In the genomic region with DNA sequence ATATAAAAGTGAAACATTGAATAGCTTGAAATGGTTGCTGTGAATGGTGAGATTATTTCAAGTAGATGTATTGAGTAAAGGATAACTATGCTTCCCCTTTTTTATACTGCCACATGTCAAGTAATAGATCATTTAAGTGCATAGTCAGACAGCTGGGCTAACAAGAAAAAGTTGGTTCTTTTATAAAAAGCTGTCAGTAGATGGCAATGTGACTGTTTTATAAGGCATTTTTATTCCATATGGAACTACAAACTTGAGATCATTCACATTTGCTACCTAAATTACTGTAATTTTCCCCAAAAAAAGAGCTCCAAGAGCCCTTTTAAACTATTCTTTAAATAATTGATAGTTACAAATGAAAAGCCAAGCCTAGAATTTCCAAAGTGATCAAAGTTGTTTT, we compare ENCODE assay signal across 14 cellular contexts.
A peak's percentile ranks its signal among the peaks of the same experiment; 100 is the strongest.
DNase-seq lines count a peak whose midpoint lies in the region; ATAC-seq, FAIRE-seq and TF ChIP-seq lines count a peak whose summit lies in the region.
"Had no signal": no experiment of that assay in that cellular context is flagged by ENCODE, and none has a peak within 500 bp of the region (broad histone marks: within the 10 kb centered on the region; RNA-seq: fewer than 3 reads in every experiment).

No MANE protein-coding gene starts in this region.

- CTCF ChIA-PET in PC-3 (lab: Charles Lee) = no interaction called here

- ATAC-seq in PC-3 (no peak), esophagus mucosa (no peak)
- ATAC-seq: K562; stimulated activated effector memory CD8-positive, alpha-beta T cell treated with anti-CD3 and anti-CD28 coated beads, Interleukin-12 subunit alpha, Interleukin-12 subunit beta, amount 100 ng/mL, for 72 hours had no signal

- H2AFZ ChIP-seq in PC-3 (ENCODE audit: low read length) = no peak overlapping the region

- no peaks in the 10 kb centered on the region for H4K20me1 ChIP-seq in PC-3 (ENCODE audit: low read length)

- no peaks in the 10 kb centered on the region for H3K4me1 ChIP-seq in PC-3 (ENCODE audit: insufficient read depth, low read length)

- TF ChIP-seq EP300 in Ishikawa (IDR thresholded peaks at IDR 0.05; ENCODE audit: borderline replicate concordance) = no peak

- H3K4me3 ChIP-seq in PC-3 (ENCODE audit: low read length) = no peak overlapping the region
- H3K4me3 ChIP-seq: K562 had no signal

- intact Hi-C loops in PC-3 (cut with micrococcal nuclease) = loop anchor here (5.0 to 10.0 kb wide), 3 partner anchors 400 to 582 kb away; no protein-coding TSS in a partner anchor

- no peak for FAIRE-seq in D721Med (lab: Jason Lieb, UNC)
- FAIRE-seq: GM18507, K562, RCC 7860 had no signal

- H3K79me2 ChIP-seq in PC-3 (ENCODE audit: low read length) = no peaks in the 10 kb centered on the region

- H3K9me2 ChIP-seq in PC-3 (replicated peaks; ENCODE audit: low read length) = no peaks in the 10 kb centered on the region

- TF ChIP-seq CTCF in D721Med (IDR thresholded peaks at IDR 0.05; ENCODE audit: insufficient read depth, missing control alignments) (peak; percentile 24), PC-3 (conservative IDR thresholded peaks at IDR 0.05; ENCODE audit: low read depth, low read length) (peak; percentile 39)

- no peak overlapping the region for H3K27ac ChIP-seq in PC-3 (ENCODE audit: low read length)

- H3K9ac ChIP-seq in PC-3 (ENCODE audit: low read length) = no peak overlapping the region

- no peak overlapping the region for H3K4me2 ChIP-seq in PC-3 (ENCODE audit: low read length)

- no peaks in the 10 kb centered on the region for H3K27me3 ChIP-seq in PC-3 (ENCODE audit: low read length)

- DNase-seq in D721Med (ENCODE audit: insufficient read length, low spot score) (no peak), PC-3 (peak; percentile 5), inferior parietal cortex (ENCODE audit: extremely low spot score) (peak; percentile 29), D341Med (ENCODE audit: low spot score) (no peak), DMS79 treated with DMSO at 0.1 percent for 48 hours (lab: John Stamatoyannopoulos, UW) (no peak), midbrain (lab: John Stamatoyannopoulos, UW) (no peak)
- DNase-seq: activated CD4-positive, alpha-beta T cell treated with anti-CD3 and anti-CD28 coated beads, Interleukin-2, amount 10 ng/mL, durations not matched to agents 7 days and 5 days; Calu3 had no signal

- POLR2A ChIA-PET in PC-3 (lab: Charles Lee; ENCODE audit: unreplicated experiment) = no interaction called here

- no peaks in the 10 kb centered on the region for H3F3A ChIP-seq in PC-3 (ENCODE audit: low read length, unreplicated experiment)

- BruUV-seq in PC-3 (replicated peaks; lab: Mats Ljungman, UMichigan) = no TSS peak

- no peaks in the 10 kb centered on the region for H3K9me3 ChIP-seq in PC-3 (ENCODE audit: low read length)

- H3K36me3 ChIP-seq in PC-3 (ENCODE audit: low read depth, low read length) = no peaks in the 10 kb centered on the region

- peak; percentile 34 for TF ChIP-seq RAD21 in Ishikawa (IDR thresholded peaks at IDR 0.05; ENCODE audit: low read depth)

TF ChIP-seq in Ishikawa, 13 proteins besides CTCF, POLR2A, EP300 and RAD21:
- TF ChIP-seq TAF1 (IDR thresholded peaks at IDR 0.05; ENCODE audit: low read depth) = no peak
- TF ChIP-seq FOXM1 (IDR thresholded peaks at IDR 0.05; ENCODE audit: borderline replicate concordance, low read depth) = no peak
- TF ChIP-seq EGR1 (IDR thresholded peaks at IDR 0.05) = no peak
- no peak for TF ChIP-seq TEAD4 (IDR thresholded peaks at IDR 0.05)
- no peak for TF ChIP-seq ZBTB7A (IDR thresholded peaks at IDR 0.05; ENCODE audit: low read depth)
- TF ChIP-seq, protein P1, sequence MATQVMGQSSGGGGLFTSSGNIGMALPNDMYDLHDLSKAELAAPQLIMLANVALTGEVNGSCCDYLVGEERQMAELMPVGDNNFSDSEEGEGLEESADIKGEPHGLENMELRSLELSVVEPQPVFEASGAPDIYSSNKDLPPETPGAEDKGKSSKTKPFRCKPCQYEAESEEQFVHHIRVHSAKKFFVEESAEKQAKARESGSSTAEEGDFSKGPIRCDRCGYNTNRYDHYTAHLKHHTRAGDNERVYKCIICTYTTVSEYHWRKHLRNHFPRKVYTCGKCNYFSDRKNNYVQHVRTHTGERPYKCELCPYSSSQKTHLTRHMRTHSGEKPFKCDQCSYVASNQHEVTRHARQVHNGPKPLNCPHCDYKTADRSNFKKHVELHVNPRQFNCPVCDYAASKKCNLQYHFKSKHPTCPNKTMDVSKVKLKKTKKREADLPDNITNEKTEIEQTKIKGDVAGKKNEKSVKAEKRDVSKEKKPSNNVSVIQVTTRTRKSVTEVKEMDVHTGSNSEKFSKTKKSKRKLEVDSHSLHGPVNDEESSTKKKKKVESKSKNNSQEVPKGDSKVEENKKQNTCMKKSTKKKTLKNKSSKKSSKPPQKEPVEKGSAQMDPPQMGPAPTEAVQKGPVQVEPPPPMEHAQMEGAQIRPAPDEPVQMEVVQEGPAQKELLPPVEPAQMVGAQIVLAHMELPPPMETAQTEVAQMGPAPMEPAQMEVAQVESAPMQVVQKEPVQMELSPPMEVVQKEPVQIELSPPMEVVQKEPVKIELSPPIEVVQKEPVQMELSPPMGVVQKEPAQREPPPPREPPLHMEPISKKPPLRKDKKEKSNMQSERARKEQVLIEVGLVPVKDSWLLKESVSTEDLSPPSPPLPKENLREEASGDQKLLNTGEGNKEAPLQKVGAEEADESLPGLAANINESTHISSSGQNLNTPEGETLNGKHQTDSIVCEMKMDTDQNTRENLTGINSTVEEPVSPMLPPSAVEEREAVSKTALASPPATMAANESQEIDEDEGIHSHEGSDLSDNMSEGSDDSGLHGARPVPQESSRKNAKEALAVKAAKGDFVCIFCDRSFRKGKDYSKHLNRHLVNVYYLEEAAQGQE (IDR thresholded peaks at IDR 0.05; ENCODE audit: low read depth) = no peak
- no peak for TF ChIP-seq NFIC (IDR thresholded peaks at IDR 0.05)
- no peak for TF ChIP-seq YY1 (IDR thresholded peaks at IDR 0.05; ENCODE audit: low read depth)
- no peak for TF ChIP-seq USF1 (IDR thresholded peaks at IDR 0.05)
- TF ChIP-seq TCF12 (IDR thresholded peaks at IDR 0.05; ENCODE audit: low read depth) = no peak
- TF ChIP-seq CEBPB (IDR thresholded peaks at IDR 0.05) = no peak
- TF ChIP-seq, protein P2, sequence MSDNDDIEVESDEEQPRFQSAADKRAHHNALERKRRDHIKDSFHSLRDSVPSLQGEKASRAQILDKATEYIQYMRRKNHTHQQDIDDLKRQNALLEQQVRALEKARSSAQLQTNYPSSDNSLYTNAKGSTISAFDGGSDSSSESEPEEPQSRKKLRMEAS (IDR thresholded peaks at IDR 0.05) = no peak
- TF ChIP-seq CREB1 (IDR thresholded peaks at IDR 0.05; ENCODE audit: low read depth) = no peak

Comparison
In these comparisons a context has a peak if more than half of its experiments do, and no peak if none do; other contexts are left out.
1. DNase-seq: peak in PC-3 (single experiment) and inferior parietal cortex (single experiment); none in D721Med (single experiment), D341Med (single experiment), DMS79 treated with DMSO at 0.1 percent for 48 hours (single experiment) and midbrain (single experiment).